ENCODE assay signal across 22 cellular contexts in genomic region chr17:72142614-72143013, GRCh38. TPM values are rescaled to one million over a fixed set of nuclear protein-coding genes. Genes with fewer than 3 reads are reported as not detected.
"Had no signal": no experiment of that assay in that cellular context is flagged by ENCODE, and none has a peak within 500 bp of the region (broad histone marks: within the 10 kb centered on the region; RNA-seq: fewer than 3 reads in every experiment).

No MANE protein-coding gene starts in this region.

- ATAC-seq: activated CD4-positive, alpha-beta T cell treated with anti-CD3 and anti-CD28 coated beads for 36 hours; activated T-helper 17 cell treated with anti-CD3 and anti-CD28 coated beads, Interleukin-2, amount 50 U/mL, for 72 hours; gastroesophageal sphincter; heart left ventricle; naive thymus-derived CD4-positive, alpha-beta T cell; psoas muscle; right cardiac atrium had no signal

- H3K27ac ChIP-seq: esophagus muscularis mucosa, gastroesophageal sphincter, heart left ventricle, left ventricle myocardium inferior, ovary, psoas muscle, tibial nerve had no signal

- H3K27me3 ChIP-seq: heart left ventricle, ovary, tibial nerve had no signal

- H3K4me1 ChIP-seq: gastroesophageal sphincter, heart left ventricle, left ventricle myocardium inferior, psoas muscle, tibial nerve had no signal

- H3K4me3 ChIP-seq: esophagus muscularis mucosa, gastroesophageal sphincter, heart left ventricle, left ventricle myocardium inferior, ovary, psoas muscle, tibial nerve had no signal

- DNase-seq: activated CD4-positive, alpha-beta memory T cell treated with anti-CD3 and anti-CD28 coated beads for 36 hours; activated CD4-positive, alpha-beta T cell treated with anti-CD3 and anti-CD28 coated beads for 36 hours; activated naive CD4-positive, alpha-beta T cell; activated naive CD8-positive, alpha-beta T cell treated with anti-CD3 and anti-CD28 coated beads for 36 hours; activated T-cell treated with anti-CD3 and anti-CD28 coated beads for 4 hours; amniotic stem cell; effector CD8-positive, alpha-beta T cell; heart left ventricle; left ventricle myocardium inferior; naive thymus-derived CD4-positive, alpha-beta T cell; ovary; psoas muscle; right cardiac atrium; stimulated activated CD4-positive, alpha-beta T cell treated with anti-CD3 and anti-CD28 coated beads, Interleukin-2, amount 100 ng/mL, for 24 hours had no signal

- H3K27me3 Mint-ChIP-seq: activated CD4-positive, alpha-beta memory T cell treated with anti-CD3 and anti-CD28 coated beads for 36 hours; dendritic cell treated with granulocyte-macrophage colony-stimulating factor and Interleukin-4, amounts not matched to agents 40 ng/mL and 50 ng/mL, for 4 days; stimulated activated naive CD8-positive, alpha-beta T cell treated with anti-CD3 and anti-CD28 coated beads, Interleukin-15, Interleukin-2, amounts not matched to agents 100 ng/mL and 50 ng/mL, for 24 hours had no signal

- H3K9me3 Mint-ChIP-seq: activated CD4-positive, alpha-beta memory T cell treated with anti-CD3 and anti-CD28 coated beads for 36 hours; activated naive CD8-positive, alpha-beta T cell treated with anti-CD3 and anti-CD28 coated beads for 36 hours; activated T-helper 17 cell treated with anti-CD3 and anti-CD28 coated beads, Interleukin-2, amount 50 U/mL, for 72 hours; stimulated activated naive CD8-positive, alpha-beta T cell treated with anti-CD3 and anti-CD28 coated beads, Interleukin-15, Interleukin-2, amounts not matched to agents 100 ng/mL and 50 ng/mL, for 24 hours had no signal

- H3K4me3 Mint-ChIP-seq: activated CD4-positive, alpha-beta memory T cell treated with anti-CD3 and anti-CD28 coated beads for 36 hours; activated CD4-positive, alpha-beta T cell treated with anti-CD3 and anti-CD28 coated beads for 36 hours; activated naive CD8-positive, alpha-beta T cell treated with anti-CD3 and anti-CD28 coated beads for 36 hours; activated T-helper 17 cell treated with anti-CD3 and anti-CD28 coated beads, Interleukin-2, amount 50 U/mL, for 72 hours; dendritic cell treated with granulocyte-macrophage colony-stimulating factor and Interleukin-4, amounts not matched to agents 40 ng/mL and 50 ng/mL, for 4 days; memory B cell; naive thymus-derived CD4-positive, alpha-beta T cell; stimulated activated naive CD8-positive, alpha-beta T cell treated with anti-CD3 and anti-CD28 coated beads, Interleukin-15, Interleukin-2, amounts not matched to agents 100 ng/mL and 50 ng/mL, for 24 hours had no signal

- H3K4me1 Mint-ChIP-seq: activated CD4-positive, alpha-beta T cell treated with anti-CD3 and anti-CD28 coated beads for 36 hours; activated naive CD8-positive, alpha-beta T cell treated with anti-CD3 and anti-CD28 coated beads for 36 hours; activated T-helper 17 cell treated with anti-CD3 and anti-CD28 coated beads, Interleukin-2, amount 50 U/mL, for 72 hours; memory B cell; naive thymus-derived CD4-positive, alpha-beta T cell had no signal

- H3K36me3 ChIP-seq: esophagus muscularis mucosa, gastroesophageal sphincter, heart left ventricle, left ventricle myocardium inferior, ovary, tibial nerve had no signal

- H3K27ac Mint-ChIP-seq: activated CD4-positive, alpha-beta memory T cell treated with anti-CD3 and anti-CD28 coated beads for 36 hours; activated CD4-positive, alpha-beta T cell treated with anti-CD3 and anti-CD28 coated beads for 36 hours; activated naive CD8-positive, alpha-beta T cell treated with anti-CD3 and anti-CD28 coated beads for 36 hours; activated T-helper 17 cell treated with anti-CD3 and anti-CD28 coated beads, Interleukin-2, amount 50 U/mL, for 72 hours; dendritic cell treated with granulocyte-macrophage colony-stimulating factor and Interleukin-4, amounts not matched to agents 40 ng/mL and 50 ng/mL, for 4 days; memory B cell; naive thymus-derived CD4-positive, alpha-beta T cell; stimulated activated naive CD8-positive, alpha-beta T cell treated with anti-CD3 and anti-CD28 coated beads, Interleukin-15, Interleukin-2, amounts not matched to agents 100 ng/mL and 50 ng/mL, for 24 hours had no signal

- H3K36me3 Mint-ChIP-seq: activated CD4-positive, alpha-beta memory T cell treated with anti-CD3 and anti-CD28 coated beads for 36 hours; activated naive CD8-positive, alpha-beta T cell treated with anti-CD3 and anti-CD28 coated beads for 36 hours; memory B cell; naive thymus-derived CD4-positive, alpha-beta T cell had no signal

RNA-seq across cellular contexts. Expression of gene SOX9, which starts 21.8 kb away (rescaled TPM):
- total RNA-seq: activated CD4-positive, alpha-beta memory T cell treated with anti-CD3 and anti-CD28 coated beads for 36 hours; activated CD4-positive, alpha-beta T cell treated with anti-CD3 and anti-CD28 coated beads for 36 hours; activated naive CD8-positive, alpha-beta T cell treated with anti-CD3 and anti-CD28 coated beads for 36 hours; activated T-helper 17 cell treated with anti-CD3 and anti-CD28 coated beads, Interleukin-2, amount 50 U/mL, for 72 hours; endothelial cell of umbilical vein; naive thymus-derived CD4-positive, alpha-beta T cell had no signal
- polyA plus RNA-seq: endothelial cell of umbilical vein; naive thymus-derived CD4-positive, alpha-beta T cell had no signal
